1 cellular context compared by ENCODE assay signal in the genomic region with DNA sequence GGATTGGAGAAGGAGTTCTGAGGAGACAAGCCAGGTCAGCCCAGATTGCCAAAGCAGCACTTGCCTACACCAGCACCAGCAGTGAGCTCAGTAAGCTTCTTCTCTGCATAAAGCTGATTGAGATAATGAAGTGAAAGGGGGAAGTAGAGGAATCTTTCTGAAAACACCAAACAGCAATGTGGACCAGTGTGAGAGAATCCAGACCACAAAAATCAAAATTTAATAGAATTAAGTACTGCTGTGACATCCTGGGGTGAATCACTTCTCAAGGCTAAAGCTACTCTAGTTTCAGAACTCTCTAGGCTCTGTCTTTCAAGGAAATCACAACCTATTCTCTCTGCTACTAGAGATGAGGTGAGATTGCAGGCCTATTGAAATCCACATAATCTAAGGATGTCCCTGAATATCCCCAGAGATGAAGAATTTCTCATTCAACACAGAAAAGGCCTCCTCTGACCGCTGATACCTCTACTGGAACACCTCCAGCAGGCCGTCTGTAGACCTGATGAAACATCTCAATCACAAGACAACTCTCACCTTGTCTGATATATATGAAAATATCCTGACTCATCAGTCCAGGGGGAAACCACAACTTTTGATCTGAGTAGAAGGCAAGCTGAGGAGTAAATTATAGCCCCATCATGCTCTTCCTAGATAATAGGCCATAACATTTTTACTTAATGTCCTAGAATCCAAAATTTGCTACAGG.
TF ChIP-seq lines count a peak whose summit lies in the region.

Gene FCRL4, minus strand, starts transcription at position 127 of the 709 bp plus-strand sequence. CDS start 141 bp downstream, outside the sequence.

TF ChIP-seq in GM12878, 131 proteins besides CTCF, POLR2A, EP300 and RAD21 (continued from another document):
- TF ChIP-seq, protein P1, sequence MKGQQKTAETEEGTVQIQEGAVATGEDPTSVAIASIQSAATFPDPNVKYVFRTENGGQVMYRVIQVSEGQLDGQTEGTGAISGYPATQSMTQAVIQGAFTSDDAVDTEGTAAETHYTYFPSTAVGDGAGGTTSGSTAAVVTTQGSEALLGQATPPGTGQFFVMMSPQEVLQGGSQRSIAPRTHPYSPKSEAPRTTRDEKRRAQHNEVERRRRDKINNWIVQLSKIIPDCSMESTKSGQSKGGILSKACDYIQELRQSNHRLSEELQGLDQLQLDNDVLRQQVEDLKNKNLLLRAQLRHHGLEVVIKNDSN (IDR thresholded peaks at IDR 0.05; ENCODE audit: borderline replicate concordance, extremely low read length, insufficient read depth, low read depth, low read length), result no peak
- TF ChIP-seq ETV6 (conservative IDR thresholded peaks at IDR 0.05 in 1 of 2, IDR thresholded peaks at IDR 0.05 in 1 of 2; ENCODE audit: borderline replicate concordance in 1 of 2, low read depth in 1 of 2), result peak in 1 of 2 experiments; percentile 10; a peak in 1 of 4 replicates
- peak in 1 of 2 experiments; percentile 38; a peak in 1 of 4 replicates for TF ChIP-seq IKZF2 (IDR thresholded peaks at IDR 0.05)
- TF ChIP-seq MTA2 (IDR thresholded peaks at IDR 0.05; ENCODE audit: low read depth), result peak; percentile 76
- TF ChIP-seq, protein P2, sequence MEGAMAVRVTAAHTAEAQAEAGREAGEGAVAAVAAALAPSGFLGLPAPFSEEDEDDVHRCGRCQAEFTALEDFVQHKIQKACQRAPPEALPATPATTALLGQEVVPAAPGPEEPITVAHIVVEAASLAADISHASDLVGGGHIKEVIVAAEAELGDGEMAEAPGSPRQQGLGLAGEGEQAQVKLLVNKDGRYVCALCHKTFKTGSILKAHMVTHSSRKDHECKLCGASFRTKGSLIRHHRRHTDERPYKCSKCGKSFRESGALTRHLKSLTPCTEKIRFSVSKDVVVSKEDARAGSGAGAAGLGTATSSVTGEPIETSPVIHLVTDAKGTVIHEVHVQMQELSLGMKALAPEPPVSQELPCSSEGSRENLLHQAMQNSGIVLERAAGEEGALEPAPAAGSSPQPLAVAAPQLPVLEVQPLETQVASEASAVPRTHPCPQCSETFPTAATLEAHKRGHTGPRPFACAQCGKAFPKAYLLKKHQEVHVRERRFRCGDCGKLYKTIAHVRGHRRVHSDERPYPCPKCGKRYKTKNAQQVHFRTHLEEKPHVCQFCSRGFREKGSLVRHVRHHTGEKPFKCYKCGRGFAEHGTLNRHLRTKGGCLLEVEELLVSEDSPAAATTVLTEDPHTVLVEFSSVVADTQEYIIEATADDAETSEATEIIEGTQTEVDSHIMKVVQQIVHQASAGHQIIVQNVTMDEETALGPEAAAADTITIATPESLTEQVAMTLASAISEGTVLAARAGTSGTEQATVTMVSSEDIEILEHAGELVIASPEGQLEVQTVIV (IDR thresholded peaks at IDR 0.05; ENCODE audit: borderline replicate concordance, partially characterized antibody), result no peak
- peak; percentile 55; the same call in 1 of the 2 replicates for TF ChIP-seq BCL11A (IDR thresholded peaks at IDR 0.05; ENCODE audit: low read depth, low read length)
- TF ChIP-seq KDM1A (IDR thresholded peaks at IDR 0.05; ENCODE audit: borderline replicate concordance), result no peak
- TF ChIP-seq, protein P3, sequence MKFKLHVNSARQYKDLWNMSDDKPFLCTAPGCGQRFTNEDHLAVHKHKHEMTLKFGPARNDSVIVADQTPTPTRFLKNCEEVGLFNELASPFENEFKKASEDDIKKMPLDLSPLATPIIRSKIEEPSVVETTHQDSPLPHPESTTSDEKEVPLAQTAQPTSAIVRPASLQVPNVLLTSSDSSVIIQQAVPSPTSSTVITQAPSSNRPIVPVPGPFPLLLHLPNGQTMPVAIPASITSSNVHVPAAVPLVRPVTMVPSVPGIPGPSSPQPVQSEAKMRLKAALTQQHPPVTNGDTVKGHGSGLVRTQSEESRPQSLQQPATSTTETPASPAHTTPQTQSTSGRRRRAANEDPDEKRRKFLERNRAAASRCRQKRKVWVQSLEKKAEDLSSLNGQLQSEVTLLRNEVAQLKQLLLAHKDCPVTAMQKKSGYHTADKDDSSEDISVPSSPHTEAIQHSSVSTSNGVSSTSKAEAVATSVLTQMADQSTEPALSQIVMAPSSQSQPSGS (IDR thresholded peaks at IDR 0.05; ENCODE audit: low read length), result peak; percentile 50
- TF ChIP-seq SPI1 (IDR thresholded peaks at IDR 0.05; ENCODE audit: borderline replicate concordance, insufficient read depth, low read depth, low read length), result peak; percentile 35; the same call in 1 of the 2 replicates
- TF ChIP-seq IRF4 (IDR thresholded peaks at IDR 0.05; ENCODE audit: low read depth, low read length), result 0 out of 2 replicates have a peak, but pooled peaks have one; percentile 44
- TF ChIP-seq NR2F1 (conservative IDR thresholded peaks at IDR 0.05), result peak; percentile 80
- TF ChIP-seq POU2F2 (IDR thresholded peaks at IDR 0.05; ENCODE audit: borderline replicate concordance, low read depth, low read length), result peak; percentile 50; the same call in 1 of the 3 replicates
- no peak for TF ChIP-seq STAT3 (IDR thresholded peaks at IDR 0.05; ENCODE audit: low read depth, low read length)
- TF ChIP-seq PAX5 (IDR thresholded peaks at IDR 0.05; ENCODE audit: borderline replicate concordance, low read depth, low read length), result peak; percentile 36; the same call in 1 of the 2 replicates
- TF ChIP-seq IKZF1 (conservative IDR thresholded peaks at IDR 0.05), result peak; percentile 57; the same call in 1 of the 2 replicates
- TF ChIP-seq RUNX3 (IDR thresholded peaks at IDR 0.05; ENCODE audit: low read length), result peak; percentile 72
- 0 out of 2 replicates have a peak, but pooled peaks have one; percentile 13 for TF ChIP-seq ATF7 (IDR thresholded peaks at IDR 0.05; ENCODE audit: low read depth)
- peak; percentile 79 for TF ChIP-seq NFIC (IDR thresholded peaks at IDR 0.05; ENCODE audit: low read depth, low read length)
- peak; percentile 37 for TF ChIP-seq SKIL (IDR thresholded peaks at IDR 0.05; ENCODE audit: low read depth, poor library complexity, severe bottlenecking)
- 0 out of 2 replicates have a peak, but pooled peaks have one; percentile 13 for TF ChIP-seq GABPA (IDR thresholded peaks at IDR 0.05; ENCODE audit: low read depth)
- no peak for TF ChIP-seq BRCA1 (IDR thresholded peaks at IDR 0.05; ENCODE audit: low read depth, low read length)
- TF ChIP-seq JUNB (IDR thresholded peaks at IDR 0.05), result peak; percentile 75
- 0 out of 2 replicates have a peak, but pooled peaks have one; percentile 39 for TF ChIP-seq DPF2 (IDR thresholded peaks at IDR 0.05)
TF ChIP-seq in GM12878: peak in this region for 19.
